In the genomic region with DNA sequence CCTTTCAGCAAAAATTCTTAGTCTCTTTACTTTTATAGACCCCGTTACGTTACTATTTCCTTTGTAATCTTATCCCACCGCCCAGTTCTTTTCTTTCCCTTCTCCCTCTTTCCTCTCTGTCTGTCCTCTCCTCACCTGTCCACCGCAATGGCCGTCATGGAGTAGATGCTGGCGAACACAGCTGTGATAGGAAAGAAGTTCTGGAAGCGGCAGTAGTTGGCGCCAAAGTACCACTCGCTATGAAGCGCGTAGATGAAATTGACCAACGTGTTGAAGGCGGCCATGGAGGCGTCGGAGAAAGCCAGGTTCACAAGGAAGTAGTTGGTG, we compare ENCODE assay signal across 13 cellular contexts. TPM values are rescaled to one million over a fixed set of nuclear protein-coding genes. Genes with fewer than 3 reads are reported as not detected.
DNase-seq lines count a peak whose midpoint lies in the region; ATAC-seq and TF ChIP-seq lines count a peak whose summit lies in the region.
"Had no signal": no experiment of that assay in that cellular context is flagged by ENCODE, and none has a peak within 500 bp of the region (broad histone marks: within the 10 kb centered on the region; RNA-seq: fewer than 3 reads in every experiment).

No MANE protein-coding gene starts in this region.

- DNase-seq in NCI-H2227 treated with DMSO at 0.1 percent for 48 hours (lab: John Stamatoyannopoulos, UW) = peak; percentile 3
- no peak for DNase-seq in brain microvascular endothelial cell
- peak; percentile 16 for DNase-seq in kidney tubule cell (ENCODE audit: low spot score)
- DNase-seq in spleen = peak; percentile 32
- no peak for DNase-seq in OCI-M1 (lab: John Stamatoyannopoulos, UW)
- no peak for DNase-seq in HT-29 (ENCODE audit: low spot score)
- DNase-seq: amniotic stem cell; Kasumi-1; SHP77 treated with DMSO at 0.1 percent for 48 hours; stimulated activated CD4-positive, alpha-beta T cell treated with anti-CD3 and anti-CD28 coated beads, Interleukin-4, amount 100 ng/mL, for 1 hour had no signal

- H3K9me3 ChIP-seq in spleen = peaks cover 0 to 11% (median 0%) of the 10 kb centered on the region in 8 donors
- H3K9me3 ChIP-seq: pancreas had no signal

- no peaks in the 10 kb centered on the region for H3K36me3 ChIP-seq in brain microvascular endothelial cell (replicated peaks)
- H3K36me3 ChIP-seq in spleen = no peaks in the 10 kb centered on the region
- H3K36me3 ChIP-seq: pancreas had no signal

- TF ChIP-seq CTCF in brain microvascular endothelial cell (IDR thresholded peaks at IDR 0.05; ENCODE audit: low read depth, low read length, missing control alignments) (peak; percentile 24), spleen (IDR thresholded peaks at IDR 0.05 in 8 of 11, conservative IDR thresholded peaks at IDR 0.05 in 3 of 11) (no peak)

- in situ Hi-C loops in brain microvascular endothelial cell (cut with HindIII; ENCODE audit: low pct_ligation_motif_present, low sequenced_read_pairs) = no loop called here

- H3K4me3 ChIP-seq in brain microvascular endothelial cell (ENCODE audit: low read depth, low read length) = peak overlapping the region; percentile 47
- H3K4me3 ChIP-seq in spleen = no peak overlapping the region

- 15 to 27% (median 22%) methylated on average over 15 of the region's 15 CpGs for WGBS in spleen, 5 donors

- no peak for ATAC-seq in GM21737 (IDR thresholded peaks at IDR 0.05; ENCODE audit: unreplicated experiment)

- no peaks in the 10 kb centered on the region for H3K4me1 ChIP-seq in spleen
- H3K4me1 ChIP-seq: pancreas had no signal

- intact Hi-C loops in spleen (cut with DNase I; ENCODE audit: low total_unique reads) = no loop called here

- TF ChIP-seq POLR2A in spleen (IDR thresholded peaks at IDR 0.05) = no peak

- H3K27me3 ChIP-seq in brain microvascular endothelial cell (replicated peaks) (no peaks in the 10 kb centered on the region), spleen (replicated peaks in 1 of 7) (peaks cover 0 to 14% (median 0%) of the 10 kb centered on the region in 7 donors)
- H3K27me3 ChIP-seq: pancreas had no signal

- H3K27ac ChIP-seq in brain microvascular endothelial cell (no peak overlapping the region), spleen (no peak overlapping the region)
- H3K27ac ChIP-seq: pancreas had no signal

RNA-seq across cellular contexts. Expression of a gene that starts 0.8 kb away (rescaled TPM):
- not detected for total RNA-seq in spleen
- not detected for polyA plus RNA-seq in spleen
- not detected in 2 replicates for total RNA-seq in HT-29 (2014; rRNA removed; shearing (Covaris generic))
- total RNA-seq: NCI-H460, pancreas had no signal

Comparison
In these comparisons a context has a peak if more than half of its experiments do, and no peak if none do; other contexts are left out.
1. DNase-seq: peak in NCI-H2227 treated with DMSO at 0.1 percent for 48 hours (single experiment), kidney tubule cell (single experiment) and spleen (single experiment); none in brain microvascular endothelial cell (single experiment), OCI-M1 (single experiment) and HT-29 (single experiment).